Comparison of ENCODE assay signal across 8 cellular contexts in the genomic region with DNA sequence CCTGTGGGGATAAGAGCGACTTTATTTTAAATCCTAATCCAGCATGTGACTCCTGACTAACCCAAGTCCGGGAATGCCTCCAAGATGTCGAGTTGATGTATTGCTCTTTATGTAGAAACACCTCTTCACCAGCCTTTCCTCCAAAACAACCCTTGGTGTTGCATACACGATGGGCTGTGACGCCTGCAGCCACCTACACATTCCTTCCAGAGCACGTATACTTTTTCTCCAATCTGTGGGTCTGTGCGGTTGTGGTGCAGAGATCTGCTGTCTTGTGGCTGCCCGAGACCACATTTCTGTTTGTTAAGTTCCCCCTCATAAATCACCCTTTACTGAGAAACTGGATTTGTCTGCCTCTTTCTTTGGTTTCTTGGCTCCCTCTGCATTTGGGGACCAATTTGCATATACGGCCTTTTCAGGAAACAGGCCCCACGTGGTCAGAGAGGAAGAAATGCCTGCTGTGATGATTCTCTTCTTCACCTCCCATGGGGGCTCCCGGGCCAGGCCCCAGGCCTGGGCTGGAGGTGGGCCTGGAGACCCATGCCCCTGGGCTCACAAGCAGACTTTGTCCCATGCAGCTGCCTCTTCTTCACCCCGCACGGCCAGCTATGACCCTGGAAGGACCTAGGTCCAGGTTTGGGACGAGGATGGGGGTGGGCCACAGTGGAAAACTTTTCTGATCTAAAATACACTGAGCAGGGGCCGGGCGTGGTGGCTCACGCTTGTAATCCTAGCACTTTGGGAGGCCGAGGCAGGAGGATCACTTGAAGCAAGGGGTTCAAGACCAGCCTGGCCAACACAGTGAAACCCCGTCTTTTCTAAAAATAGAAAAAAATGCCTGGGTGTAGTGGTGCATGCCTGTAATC. TPM values are rescaled to one million over a fixed set of nuclear protein-coding genes. Genes with fewer than 3 reads are reported as not detected.
DNase-seq lines count a peak whose midpoint lies in the region; TF ChIP-seq lines count a peak whose summit lies in the region.

No MANE protein-coding gene starts in this region.

- peak overlapping the region in 2 of 3 donors; percentile 39 to 84 for H3K27ac Mint-ChIP-seq in IgD-negative memory B cell

- DNase-seq in AG09309 (ENCODE audit: low read depth): peak; percentile 98
- DNase-seq in GM20000 (ENCODE audit: low spot score): peak; percentile 56
- peak; percentile 87 for DNase-seq in activated CD8-positive, alpha-beta memory T cell treated with anti-CD3 and anti-CD28 coated beads, Interleukin-2, amount 50 U/mL, for 48 hours
- peak; percentile 94 to 95 for DNase-seq in foreskin fibroblast
- peak; percentile 41 for DNase-seq in stimulated activated CD4-positive, alpha-beta T cell treated with anti-CD3 and anti-CD28 coated beads, Interleukin-12 subunit alpha, Interleukin-12 subunit beta, amount 100 ng/mL, for 4 hours
- no peak for DNase-seq in NCI-H748 (lab: John Stamatoyannopoulos, UW; ENCODE audit: unreplicated experiment)
- no peak for DNase-seq in ecto neural progenitor cell (ENCODE audit: low spot score)

- TF ChIP-seq CTCF in AG09309 (IDR thresholded peaks at IDR 0.05; ENCODE audit: control insufficient read depth, insufficient read depth, low read depth, low read length, missing control alignments) (no peak), GM20000 (IDR thresholded peaks at IDR 0.05; ENCODE audit: extremely low read depth, missing control alignments) (no peak), foreskin fibroblast (IDR thresholded peaks at IDR 0.05; ENCODE audit: low read depth, low read length) (no peak)

- peaks cover 18% of the 10 kb centered on the region for H3K27me3 Mint-ChIP-seq in IgD-negative memory B cell

- no peaks in the 10 kb centered on the region for H3K9me3 Mint-ChIP-seq in IgD-negative memory B cell

- peak overlapping the region in 3 of 4 donors; percentile 31 to 75 (median 54) for H3K4me3 Mint-ChIP-seq in IgD-negative memory B cell

- H3K4me3 ChIP-seq in AG09309 (ENCODE audit: control insufficient read depth, low read depth, low read length): no peak overlapping the region
- no peak overlapping the region for H3K4me3 ChIP-seq in foreskin fibroblast (ENCODE audit: low read depth in 1 of 2, low read length in 2 of 2)

- no peaks in the 10 kb centered on the region for H3K36me3 Mint-ChIP-seq in IgD-negative memory B cell

- peaks cover 7 to 10% (median 8%) of the 10 kb centered on the region in 3 donors for H3K4me1 Mint-ChIP-seq in IgD-negative memory B cell

RNA-seq across cellular contexts. Expression of a gene that starts 21.4 kb away (rescaled TPM):
- 0.20 TPM for polyA plus RNA-seq in IgD-negative memory B cell

Comparison
In these comparisons a context has a peak if more than half of its experiments do, and no peak if none do; other contexts are left out.
1. DNase-seq: peak in AG09309 (single experiment), GM20000 (single experiment), activated CD8-positive, alpha-beta memory T cell treated with anti-CD3 and anti-CD28 coated beads, Interleukin-2, amount 50 U/mL, for 48 hours (single experiment), foreskin fibroblast (2 of 2) and stimulated activated CD4-positive, alpha-beta T cell treated with anti-CD3 and anti-CD28 coated beads, Interleukin-12 subunit alpha, Interleukin-12 subunit beta, amount 100 ng/mL, for 4 hours (single experiment); none in NCI-H748 (single experiment) and ecto neural progenitor cell (single experiment).